ENCODE assay signal across 8 cellular contexts in genomic region chr16:4327782-4328579, GRCh38. TPM values are rescaled to one million over a fixed set of nuclear protein-coding genes. Genes with fewer than 3 reads are reported as not detected.
DNase-seq lines count a peak whose midpoint lies in the region; ATAC-seq and TF ChIP-seq lines count a peak whose summit lies in the region.

No MANE protein-coding gene starts in this region.

- no peaks in the 10 kb centered on the region for H3K9me3 ChIP-seq in adrenal gland (replicated peaks in 1 of 3)

- TF ChIP-seq CTCF in adrenal gland (IDR thresholded peaks at IDR 0.05), result peak; percentile 46 to 76 (median 64)

- H3K27ac ChIP-seq in adrenal gland (peak overlapping the region in 4 of 5 donors; percentile 43 to 93 (median 84)), urinary bladder (ENCODE audit: low read depth) (peak overlapping the region; percentile 51)

- no peaks in the 10 kb centered on the region for H3K27me3 ChIP-seq in adrenal gland

- peak in 1 of 2 donors; percentile 52 for TF ChIP-seq POLR2A in adrenal gland (IDR thresholded peaks at IDR 0.05)

- intact Hi-C loops in adrenal gland (cut with DNase I) (loop anchor here in 1 of 2 donors (5.0 kb wide), 1 partner anchor 51 kb away; no protein-coding TSS in a partner anchor), Right ventricle myocardium superior (cut with DNase I) (loop anchor here (2.0 kb wide), 1 partner anchor 21 kb away; no protein-coding TSS in a partner anchor)

- peaks cover 47 to 63% of the 10 kb centered on the region in 2 donors for H3K4me1 ChIP-seq in adrenal gland (replicated peaks in 1 of 2)
- H3K4me1 ChIP-seq in urinary bladder (ENCODE audit: insufficient read depth), result no peaks in the 10 kb centered on the region

- DNase-seq in NCI-H526 (lab: John Stamatoyannopoulos, UW), result peak; percentile 58 to 81
- no peak for DNase-seq in NCI-H526 treated with DMSO at 0.1 percent for 48 hours (lab: John Stamatoyannopoulos, UW)
- DNase-seq in RPMI7951 (ENCODE audit: low read depth), result peak; percentile 71
- peak; percentile 86 to 94 (median 93) for DNase-seq in adrenal gland
- DNase-seq in Right ventricle myocardium superior, result peak; percentile 87
- DNase-seq in nucleus accumbens (lab: John Stamatoyannopoulos, UW), result peak in 52 of 56 donors; percentile 19 to 86 (median 65)

- peak overlapping the region in 2 of 4 donors; percentile 27 to 63 for H3K4me3 ChIP-seq in adrenal gland
- H3K4me3 ChIP-seq in urinary bladder (ENCODE audit: low read depth, low read length), result peak overlapping the region; percentile 40

- ATAC-seq in Right ventricle myocardium superior (ENCODE audit: poor library complexity) (peak; percentile 82), HG02763 (IDR thresholded peaks at IDR 0.05; ENCODE audit: unreplicated experiment) (no peak)

- WGBS in adrenal gland, 4 donors, result 0 to 1% (median 1%) methylated on average over 9 to 49 of the region's 49 CpGs; no CpG with 5 or more reads in 1 of the 4 donors
- WGBS in urinary bladder, result 2% methylated on average over 49 of the region's 49 CpGs

- H3K36me3 ChIP-seq in adrenal gland (replicated peaks in 1 of 2) (peaks cover 0 to 9% of the 10 kb centered on the region in 2 donors), urinary bladder (ENCODE audit: insufficient read depth) (no peaks in the 10 kb centered on the region)

RNA-seq across cellular contexts. Expression of gene GLIS2, which starts 12.1 kb away (rescaled TPM):
- 0.24 and 0.49 TPM in 2 replicates for total RNA-seq in RPMI7951 (2014; rRNA removed; shearing (Covaris generic))
- total RNA-seq in adrenal gland, result 10 to 100 TPM; 11.9 to 36.2 (median 18.6) TPM
- polyA plus RNA-seq in adrenal gland, result 10 to 100 TPM in 2 of 3 donors, 1 to 10 TPM in 1; 2.0 to 16.7 (median 13.4) TPM
- total RNA-seq in Right ventricle myocardium superior, result 14.6 TPM
- 6.1 TPM for total RNA-seq in urinary bladder
- polyA plus RNA-seq in urinary bladder, result 22.1 TPM

RNA-seq across cellular contexts. Expression of gene PAM16, which starts 23.1 kb away (rescaled TPM):
- 25.8 and 46.3 TPM in 2 replicates for total RNA-seq in RPMI7951 (2014; rRNA removed; shearing (Covaris generic))
- total RNA-seq in adrenal gland (10 to 100 TPM; 35.5 to 68.8 (median 54.0) TPM), Right ventricle myocardium superior (74.0 TPM), urinary bladder (8.6 TPM)
- polyA plus RNA-seq in adrenal gland (100 to 1,000 TPM in 2 of 3 donors, 10 to 100 TPM in 1; 25.0 to 310 (median 285) TPM), urinary bladder (48.9 TPM)

RNA-seq across cellular contexts. Expression of gene VASN, which starts 43.7 kb away (rescaled TPM):
- 23.1 and 28.3 TPM in 2 replicates for total RNA-seq in RPMI7951 (2014; rRNA removed; shearing (Covaris generic))
- total RNA-seq in adrenal gland (10 to 100 TPM; 16.1 to 44.7 (median 27.4) TPM), Right ventricle myocardium superior (5.7 TPM), urinary bladder (20.8 TPM)
- polyA plus RNA-seq in adrenal gland (10 to 100 TPM in 2 of 3 donors, under 1 TPM in 1; 0.77 to 23.9 (median 15.5) TPM), urinary bladder (47.6 TPM)

RNA-seq across cellular contexts. Expression of gene TFAP4, which starts 55.2 kb away (rescaled TPM):
- total RNA-seq in RPMI7951 (2014; rRNA removed; shearing (Covaris generic)), result 5.9 and 6.6 TPM in 2 replicates
- total RNA-seq in adrenal gland (10 to 100 TPM in 2 of 8 donors, 1 to 10 TPM in 6; 2.5 to 15.4 (median 6.4) TPM), Right ventricle myocardium superior (4.0 TPM), urinary bladder (6.1 TPM)
- polyA plus RNA-seq in adrenal gland (10 to 100 TPM in 1 of 3 donors, 1 to 10 TPM in 2; 3.3 to 10.3 (median 4.5) TPM), urinary bladder (7.3 TPM)
